2 cellular contexts compared by ENCODE assay signal in genomic region chr6:129679758-129680157, GRCh38.
TF ChIP-seq lines count a peak whose summit lies in the region.

No MANE protein-coding gene starts in this region.

TF ChIP-seq in A549, 52 proteins besides CTCF, POLR2A, EP300 and RAD21 (continued from another document):
- TF ChIP-seq REST (IDR thresholded peaks at IDR 0.05) (no peak), CHD4 (IDR thresholded peaks at IDR 0.05; ENCODE audit: borderline replicate concordance) (no peak), E2F6 (IDR thresholded peaks at IDR 0.05; ENCODE audit: borderline replicate concordance, low read depth) (no peak), PBX3 (IDR thresholded peaks at IDR 0.05) (no peak), RARB (CRISPR knock-in tag; IDR thresholded peaks at IDR 0.05) (no peak), HDAC2 (IDR thresholded peaks at IDR 0.05) (no peak), NPAS2 (CRISPR knock-in tag; IDR thresholded peaks at IDR 0.05; ENCODE audit: borderline replicate concordance) (no peak), FOXS1 (CRISPR knock-in tag; IDR thresholded peaks at IDR 0.05) (no peak), ZSCAN20 (CRISPR knock-in tag; IDR thresholded peaks at IDR 0.05) (no peak), MAX (IDR thresholded peaks at IDR 0.05) (no peak), FOSB (CRISPR knock-in tag; IDR thresholded peaks at IDR 0.05) (no peak), KDM5A (IDR thresholded peaks at IDR 0.05) (no peak), HOXB13 (CRISPR knock-in tag; IDR thresholded peaks at IDR 0.05; ENCODE audit: low read depth) (no peak), GATA3 (IDR thresholded peaks at IDR 0.05; ENCODE audit: borderline replicate concordance) (no peak)

TF ChIP-seq in K562, 482 proteins besides CTCF, POLR2A, EP300 and RAD21 (continued from another document and continues in another):
- TF ChIP-seq ZNF740 (CRISPR knock-in tag; IDR thresholded peaks at IDR 0.05): no peak
- TF ChIP-seq ZNF740 (tag; IDR thresholded peaks at IDR 0.05): no peak
- TF ChIP-seq NR2F6 (CRISPR knock-in tag; IDR thresholded peaks at IDR 0.05): no peak
- no peak for TF ChIP-seq ZBTB17 (CRISPR knock-in tag; IDR thresholded peaks at IDR 0.05)
- no peak for TF ChIP-seq FUS (optimal IDR thresholded peaks at IDR 0.05; ENCODE audit: low read depth, low read length)
- no peak for TF ChIP-seq PHB2 (IDR thresholded peaks at IDR 0.05; ENCODE audit: low read depth)
- TF ChIP-seq USF2 (CRISPR knock-in tag; IDR thresholded peaks at IDR 0.05): peak; percentile 75
- TF ChIP-seq PHB (CRISPR knock-in tag; IDR thresholded peaks at IDR 0.05): no peak
- 0 out of 4 replicates have a peak, but pooled peaks of 1 of the 2 experiments have one; percentile 0 for TF ChIP-seq FOXA3 (CRISPR knock-in tag; conservative IDR thresholded peaks at IDR 0.05 in 1 of 2, IDR thresholded peaks at IDR 0.05 in 1 of 2)
- TF ChIP-seq ZNF398 (CRISPR knock-in tag; IDR thresholded peaks at IDR 0.05): no peak
- no peak for TF ChIP-seq FOXJ3 (CRISPR knock-in tag; IDR thresholded peaks at IDR 0.05)
- 0 out of 2 replicates have a peak, but pooled peaks have one; percentile 30 for TF ChIP-seq BACH1 (tag; IDR thresholded peaks at IDR 0.05)
- TF ChIP-seq JUN (IDR thresholded peaks at IDR 0.05; ENCODE audit: borderline replicate concordance, low read depth, low read length): 0 out of 2 replicates have a peak, but pooled peaks have one; percentile 16
- no peak for TF ChIP-seq JUN (CRISPR knock-in tag; IDR thresholded peaks at IDR 0.05; ENCODE audit: borderline replicate concordance)
- TF ChIP-seq DPF2 (IDR thresholded peaks at IDR 0.05): peak; percentile 73
- TF ChIP-seq MYC (IDR thresholded peaks at IDR 0.05; ENCODE audit: low read depth, low read length): peak; percentile 49; the same call in 1 of the 2 replicates
- no peak for TF ChIP-seq MYC (CRISPR knock-in tag; IDR thresholded peaks at IDR 0.05; ENCODE audit: borderline replicate concordance, low read depth)
- TF ChIP-seq ATF7 (IDR thresholded peaks at IDR 0.05): peak; percentile 33; the same call in 1 of the 2 replicates
- no peak for TF ChIP-seq ZNF780A (CRISPR knock-in tag; IDR thresholded peaks at IDR 0.05)
- no peak for TF ChIP-seq NFATC3 (IDR thresholded peaks at IDR 0.05)
- TF ChIP-seq L3MBTL2 (IDR thresholded peaks at IDR 0.05): 0 out of 2 replicates have a peak, but pooled peaks have one; percentile 43
- no peak for TF ChIP-seq ZNF778 (CRISPR knock-in tag; IDR thresholded peaks at IDR 0.05)
- TF ChIP-seq ZNF639 (CRISPR knock-in tag; conservative IDR thresholded peaks at IDR 0.05 in 1 of 2, IDR thresholded peaks at IDR 0.05 in 1 of 2): no peak
- no peak for TF ChIP-seq SNAPC5 (CRISPR knock-in tag; IDR thresholded peaks at IDR 0.05)
- TF ChIP-seq YY1 (IDR thresholded peaks at IDR 0.05; ENCODE audit: borderline replicate concordance in 1 of 3, control insufficient read depth in 1 of 3, extremely low read depth in 1 of 3, insufficient read depth in 3 of 3, insufficient read length in 1 of 3, insufficient replicate concordance in 2 of 3, low read depth in 1 of 3, low read length in 2 of 3): peak in 2 of 3 experiments; percentile 16 to 61
- no peak for TF ChIP-seq ZNF830 (CRISPR knock-in tag; IDR thresholded peaks at IDR 0.05)
- TF ChIP-seq CBFA2T3 (IDR thresholded peaks at IDR 0.05): peak; percentile 79
- no peak for TF ChIP-seq HCFC1 (IDR thresholded peaks at IDR 0.05; ENCODE audit: low read depth, low read length)
- TF ChIP-seq E2F8 (IDR thresholded peaks at IDR 0.05; ENCODE audit: low read depth, partially characterized antibody): no peak
- TF ChIP-seq NONO (IDR thresholded peaks at IDR 0.05; ENCODE audit: low read depth in 2 of 2, low read length in 1 of 2): no peak
- no peak for TF ChIP-seq ASH1L (IDR thresholded peaks at IDR 0.05; ENCODE audit: borderline replicate concordance, low read depth, partially characterized antibody)
- TF ChIP-seq RCOR1 (IDR thresholded peaks at IDR 0.05; ENCODE audit: borderline replicate concordance in 1 of 2, low read depth in 2 of 2, low read length in 2 of 2): peak in 1 of 2 experiments; percentile 25; a peak in 1 of 4 replicates
- peak; percentile 12 for TF ChIP-seq TAF1 (IDR thresholded peaks at IDR 0.05; ENCODE audit: control insufficient read depth, extremely low read depth, insufficient read depth, low read length, severe bottlenecking)
- no peak for TF ChIP-seq E2F6 (IDR thresholded peaks at IDR 0.05; ENCODE audit: borderline replicate concordance in 1 of 2, extremely low read depth in 1 of 2, insufficient read depth in 1 of 2, insufficient read length in 1 of 2, low read depth in 1 of 2, low read length in 1 of 2, poor library complexity in 1 of 2, severe bottlenecking in 1 of 2)
- peak; percentile 36; the same call in 1 of the 2 replicates for TF ChIP-seq SMARCE1 (IDR thresholded peaks at IDR 0.05)
- TF ChIP-seq PATZ1 (CRISPR knock-in tag; IDR thresholded peaks at IDR 0.05; ENCODE audit: borderline replicate concordance): no peak
- TF ChIP-seq GTF2A2 (tag; IDR thresholded peaks at IDR 0.05): no peak
- TF ChIP-seq CBFA2T2 (conservative IDR thresholded peaks at IDR 0.05): peak; percentile 66
